In genomic region chr5:149666212-149666852, GRCh38 we compare ENCODE assay signal across 15 cellular contexts.
DNase-seq lines count a peak whose midpoint lies in the region; ATAC-seq and TF ChIP-seq lines count a peak whose summit lies in the region.
"Had no signal": no experiment of that assay in that cellular context is flagged by ENCODE, and none has a peak within 500 bp of the region (broad histone marks: within the 10 kb centered on the region; RNA-seq: fewer than 3 reads in every experiment).

No MANE protein-coding gene starts in this region.

- no peak overlapping the region for H3K4me3 ChIP-seq in skeletal muscle cell (ENCODE audit: low read depth, low read length)
- H3K4me3 ChIP-seq in H7 (ENCODE audit: insufficient read depth, low read depth, low read length), result no peak overlapping the region
- H3K4me3 ChIP-seq: coronary artery had no signal

- H3K4me1 Mint-ChIP-seq in activated naive CD8-positive, alpha-beta T cell treated with anti-CD3 and anti-CD28 coated beads for 36 hours, result no peaks in the 10 kb centered on the region

- no peak overlapping the region for H3K27ac ChIP-seq in foreskin keratinocyte
- H3K27ac ChIP-seq: coronary artery had no signal

- no peaks in the 10 kb centered on the region for H3K27me3 Mint-ChIP-seq in activated naive CD8-positive, alpha-beta T cell treated with anti-CD3 and anti-CD28 coated beads for 36 hours

- H3K36me3 Mint-ChIP-seq in activated naive CD8-positive, alpha-beta T cell treated with anti-CD3 and anti-CD28 coated beads for 36 hours, result peaks cover 3% of the 10 kb centered on the region

- H3K4me1 ChIP-seq in foreskin keratinocyte, result no peaks in the 10 kb centered on the region
- H3K4me1 ChIP-seq: Caco-2 had no signal

- no peak overlapping the region for H3K27ac Mint-ChIP-seq in activated naive CD8-positive, alpha-beta T cell treated with anti-CD3 and anti-CD28 coated beads for 36 hours
- H3K27ac Mint-ChIP-seq: naive thymus-derived CD8-positive, alpha-beta T cell; T-helper 2 cell treated with Interferon-gamma antibody and Interleukin-4, amounts not matched to agents 5 μg/mL and 100 μg/mL, for 36 hours had no signal

- peak; percentile 21 for DNase-seq in H4 (ENCODE audit: low spot score)
- DNase-seq in SIG-M5 (lab: John Stamatoyannopoulos, UW), result peak; percentile 21
- DNase-seq in foreskin keratinocyte, result peak in 1 of 2 donors; percentile 26
- DNase-seq in skeletal muscle cell (ENCODE audit: low read depth), result peak; percentile 14
- DNase-seq in H7, result no peak
- DNase-seq in activated gamma-delta T cell treated with Interleukin-2 at 50 U/mL for 16 hours, result no peak
- no peak for DNase-seq in activated naive CD8-positive, alpha-beta T cell treated with anti-CD3 and anti-CD28 coated beads for 36 hours
- DNase-seq: activated T-cell treated with anti-CD3 and anti-CD28 coated beads, Interleukin-2, amount 50 U/mL, for 48 hours; Caco-2; naive thymus-derived CD8-positive, alpha-beta T cell; NCI-H526 treated with DMSO at 0.1 percent for 48 hours; stimulated activated CD4-positive, alpha-beta T cell treated with anti-CD3 and anti-CD28 coated beads, Interleukin-4, amount 100 ng/mL, for 24 hours had no signal

- ATAC-seq in foreskin keratinocyte (peak; percentile 57), GM18861 (IDR thresholded peaks at IDR 0.05; ENCODE audit: unreplicated experiment) (no peak)
- ATAC-seq: naive thymus-derived CD8-positive, alpha-beta T cell had no signal

- peaks cover 5% of the 10 kb centered on the region for H3K9me3 Mint-ChIP-seq in activated naive CD8-positive, alpha-beta T cell treated with anti-CD3 and anti-CD28 coated beads for 36 hours

- no peak overlapping the region for H3K4me3 Mint-ChIP-seq in activated naive CD8-positive, alpha-beta T cell treated with anti-CD3 and anti-CD28 coated beads for 36 hours
- H3K4me3 Mint-ChIP-seq: naive thymus-derived CD8-positive, alpha-beta T cell; T-helper 2 cell treated with Interferon-gamma antibody and Interleukin-4, amounts not matched to agents 5 μg/mL and 100 μg/mL, for 36 hours had no signal

- TF ChIP-seq CTCF in foreskin keratinocyte (conservative IDR thresholded peaks at IDR 0.05), result no peak

- no peaks in the 10 kb centered on the region for H3K36me3 ChIP-seq in H7 (replicated peaks; ENCODE audit: control insufficient read depth, insufficient read depth, low read length)

- H3K27me3 ChIP-seq in foreskin keratinocyte (no peaks in the 10 kb centered on the region), H7 (ENCODE audit: control insufficient read depth, insufficient read depth, low read length) (no peaks in the 10 kb centered on the region)

Comparison
In these comparisons a context has a peak if more than half of its experiments do, and no peak if none do; other contexts are left out.
1. DNase-seq: peak in H4 (single experiment), SIG-M5 (single experiment) and skeletal muscle cell (single experiment); none in H7 (single experiment), activated gamma-delta T cell treated with Interleukin-2 at 50 U/mL for 16 hours (single experiment) and activated naive CD8-positive, alpha-beta T cell treated with anti-CD3 and anti-CD28 coated beads for 36 hours (single experiment).